8 cellular contexts compared by ENCODE assay signal in genomic region chr4:153467154-153467896, GRCh38. TPM values are rescaled to one million over a fixed set of nuclear protein-coding genes. Genes with fewer than 3 reads are reported as not detected.
DNase-seq lines count a peak whose midpoint lies in the region; ATAC-seq and TF ChIP-seq lines count a peak whose summit lies in the region.

No MANE protein-coding gene starts in this region.

- dilution Hi-C loops in IMR-90 (cut with HindIII; ENCODE audit: low sequenced_read_pairs, unreplicated experiment) = no loop called here

- no peak overlapping the region for H2BK20ac ChIP-seq in IMR-90 (ENCODE audit: low read depth, low read length)

- peak; percentile 96 for DNase-seq in GM12865 (ENCODE audit: low read depth)
- no peak for DNase-seq in IMR-90
- peak; percentile 27 for DNase-seq in central memory CD4-positive, alpha-beta T cell
- DNase-seq in left lung = peak; percentile 88 to 93
- DNase-seq in stimulated activated CD8-positive, alpha-beta memory T cell treated with anti-CD3 and anti-CD28 coated beads, Interleukin-4, amount 100 ng/mL, for 48 hours = peak; percentile 64
- DNase-seq in H4 (ENCODE audit: low spot score) = no peak

- no peak overlapping the region for H3K18ac ChIP-seq in IMR-90 (ENCODE audit: low read depth, low read length)

- peak overlapping the region; percentile 30 for H3K4ac ChIP-seq in IMR-90 (ENCODE audit: low read depth, low read length)

- peaks cover 16% of the 10 kb centered on the region for H3K36me3 Mint-ChIP-seq in T-helper 1 cell treated with Interleukin-12 subunit alpha and Interleukin-12 subunit beta and Interleukin-4 antibody, amounts not matched to agents 30 μg/mL and 1 μg/mL, for 36 hours (ENCODE audit: low read depth)

- H3K27me3 Mint-ChIP-seq in T-helper 1 cell treated with Interleukin-12 subunit alpha and Interleukin-12 subunit beta and Interleukin-4 antibody, amounts not matched to agents 30 μg/mL and 1 μg/mL, for 36 hours (ENCODE audit: low read depth) = no peaks in the 10 kb centered on the region

- no peak overlapping the region for H4K8ac ChIP-seq in IMR-90 (ENCODE audit: low read depth in 2 of 2, low read length in 2 of 2)

- no peak for TF ChIP-seq POLR2A in IMR-90 (IDR thresholded peaks at IDR 0.05; ENCODE audit: low read depth, low read length)

- peak overlapping the region; percentile 25; the same call in 1 of the 2 replicates for H2AK5ac ChIP-seq in IMR-90 (ENCODE audit: low read depth, low read length)

- peaks cover 56% of the 10 kb centered on the region for H3K4me1 Mint-ChIP-seq in T-helper 1 cell treated with Interleukin-12 subunit alpha and Interleukin-12 subunit beta and Interleukin-4 antibody, amounts not matched to agents 30 μg/mL and 1 μg/mL, for 36 hours (ENCODE audit: low read depth)

- peak; percentile 61 for ATAC-seq in GM21717 (IDR thresholded peaks at IDR 0.05; ENCODE audit: unreplicated experiment)
- no peak for ATAC-seq in IMR-90 (ENCODE audit: low read depth)
- ATAC-seq in left lung = peak; percentile 84

- no peak overlapping the region for H2BK15ac ChIP-seq in IMR-90 (ENCODE audit: low read depth, low read length)

- H3K27me3 ChIP-seq in IMR-90 (ENCODE audit: control insufficient read depth, insufficient read depth, low read length) (no peaks in the 10 kb centered on the region), left lung (no peaks in the 10 kb centered on the region)

- H2BK120ac ChIP-seq in IMR-90 (ENCODE audit: low read depth, low read length) = no peak overlapping the region

- H3K9me3 ChIP-seq in IMR-90 (ENCODE audit: control insufficient read depth, insufficient read depth, low read length) = no peaks in the 10 kb centered on the region
- no peaks in the 10 kb centered on the region for H3K9me3 ChIP-seq in left lung

- H3K56ac ChIP-seq in IMR-90 (ENCODE audit: extremely low read depth, insufficient read depth, low read length) = no peak overlapping the region

- no peaks in the 10 kb centered on the region; the same call in 1 of the 2 replicates for H3K9me1 ChIP-seq in IMR-90 (ENCODE audit: insufficient read depth, low read length)

- H3K4me2 ChIP-seq in IMR-90 (ENCODE audit: low read depth, low read length) = peak overlapping the region; percentile 83

- peak overlapping the region; percentile 64 for H3K23ac ChIP-seq in IMR-90 (ENCODE audit: low read depth, low read length)

- peak overlapping the region; percentile 93 for H3K27ac Mint-ChIP-seq in T-helper 1 cell treated with Interleukin-12 subunit alpha and Interleukin-12 subunit beta and Interleukin-4 antibody, amounts not matched to agents 30 μg/mL and 1 μg/mL, for 36 hours

- no peak for TF ChIP-seq RAD21 in IMR-90 (IDR thresholded peaks at IDR 0.05; ENCODE audit: low read length)

- peak overlapping the region; percentile 98 for H2AFZ ChIP-seq in IMR-90 (replicated peaks; ENCODE audit: low read length, poor library complexity)

- no peak overlapping the region for H3K27ac ChIP-seq in IMR-90 (ENCODE audit: insufficient read depth, low read length)
- peak overlapping the region; percentile 82 to 95 for H3K27ac ChIP-seq in left lung

- peak overlapping the region; percentile 92 for H3K4me3 Mint-ChIP-seq in T-helper 1 cell treated with Interleukin-12 subunit alpha and Interleukin-12 subunit beta and Interleukin-4 antibody, amounts not matched to agents 30 μg/mL and 1 μg/mL, for 36 hours

- H3K36me3 ChIP-seq in IMR-90 (ENCODE audit: control insufficient read depth, insufficient read depth, low read length) (no peaks in the 10 kb centered on the region), left lung (no peaks in the 10 kb centered on the region)

- H4K91ac ChIP-seq in IMR-90 (ENCODE audit: insufficient read depth, low read depth, low read length) = peak overlapping the region; percentile 40

- CTCF ChIA-PET in IMR-90 (lab: Yijun Ruan, JAX) = interaction anchor here (0.6 to 1.9 kb wide), 7 partner anchors 28 to 1800 kb away, joined by 3 to 7 read pairs (median 4); no protein-coding TSS in a partner anchor

- POLR2A ChIA-PET in IMR-90 (lab: Charles Lee; ENCODE audit: unreplicated experiment) = no interaction called here

- intact Hi-C loops in IMR-90 (cut with micrococcal nuclease) = loop anchor here (10.0 kb wide), 2 partner anchors 243 to 323 kb away; no protein-coding TSS in a partner anchor
- intact Hi-C loops in left lung (cut with DNase I) = no loop called here

- H3K9me3 Mint-ChIP-seq in T-helper 1 cell treated with Interleukin-12 subunit alpha and Interleukin-12 subunit beta and Interleukin-4 antibody, amounts not matched to agents 30 μg/mL and 1 μg/mL, for 36 hours = no peaks in the 10 kb centered on the region

- H3K4me1 ChIP-seq in IMR-90 (ENCODE audit: control insufficient read depth, insufficient read depth, low read length) = peaks cover 2% of the 10 kb centered on the region; the same call in 1 of the 2 replicates
- peaks cover 3 to 64% of the 10 kb centered on the region in 2 donors for H3K4me1 ChIP-seq in left lung

- H3K9ac ChIP-seq in IMR-90 (ENCODE audit: low read depth, low read length) = peak overlapping the region; percentile 81

- WGBS in IMR-90 (ENCODE audit: extremely low coverage in 2 of 2, insufficient read length in 1 of 2), 2 experiments = 0% methylated on average over 5 of the region's 28 CpGs; no CpG with 5 or more reads in 1 of the 2 experiments

- peak overlapping the region; percentile 87 for H2AK9ac ChIP-seq in IMR-90 (replicated peaks; ENCODE audit: low read depth, low read length, poor library complexity)

- peak overlapping the region; percentile 37; the same call in 1 of the 2 replicates for H3K14ac ChIP-seq in IMR-90 (replicated peaks; ENCODE audit: low read depth, low read length)

- peaks cover 8 to 36% of the 10 kb centered on the region in 2 experiments for H3K79me1 ChIP-seq in IMR-90 (ENCODE audit: low read depth in 1 of 2, low read length in 2 of 2)

- TF ChIP-seq CTCF in GM12865 (IDR thresholded peaks at IDR 0.05; ENCODE audit: insufficient read depth, low read depth, low read length, missing control alignments) (no peak), IMR-90 (conservative IDR thresholded peaks at IDR 0.05; ENCODE audit: low read depth, low read length) (no peak), left lung (IDR thresholded peaks at IDR 0.05) (no peak)

- in situ Hi-C loops in IMR-90 (cut with MboI; ENCODE audit: low sequenced_read_pairs) = no loop called here

- no peak overlapping the region for H4K5ac ChIP-seq in IMR-90 (ENCODE audit: low read depth, low read length)

- peaks cover 3% of the 10 kb centered on the region; the same call in 1 of the 2 replicates for H4K20me1 ChIP-seq in IMR-90 (ENCODE audit: insufficient read depth, low read length)

- H2BK5ac ChIP-seq in IMR-90 (ENCODE audit: low read depth, low read length, poor library complexity, severe bottlenecking) = no peak overlapping the region

- BruUV-seq in IMR-90 (replicated peaks; lab: Mats Ljungman, UMichigan) = no TSS peak

- H3K4me3 ChIP-seq in GM12865 (ENCODE audit: low read depth, low read length) (peak overlapping the region; percentile 86), IMR-90 (ENCODE audit: insufficient read depth, low read depth, low read length) (peak overlapping the region; percentile 96), left lung (peak overlapping the region; percentile 89 to 92)

TF ChIP-seq in IMR-90, 13 proteins besides CTCF, POLR2A, EP300 and RAD21:
- TF ChIP-seq MXI1 (IDR thresholded peaks at IDR 0.05; ENCODE audit: borderline replicate concordance, low read depth, low read length) = 0 out of 2 replicates have a peak, but pooled peaks have one; percentile 3
- TF ChIP-seq USF2 (IDR thresholded peaks at IDR 0.05; ENCODE audit: low read depth, low read length) = no peak

RNA-seq across cellular contexts. Expression of gene TMEM131L, which starts 1.2 kb away (rescaled TPM):
- 16.1 and 23.8 TPM in 2 replicates for total RNA-seq in IMR-90 (2012; rRNA removed)
- 8.2 and 8.4 TPM in 2 replicates for polyA plus RNA-seq in IMR-90 (2012; rRNA removed)
- polyA plus RNA-seq in IMR-90 (2012; cell fraction: cytosol; rRNA removed) = 3.9 and 4.9 TPM in 2 replicates
- 10.1 and 26.3 TPM in 2 replicates for polyA plus RNA-seq in IMR-90 (2012; cell fraction: nucleus; rRNA removed; ENCODE audit: low replicate concordance)
- 10 to 100 TPM; 17.6 to 20.2 TPM for total RNA-seq in left lung
- total RNA-seq in H4 (2014; rRNA removed; shearing (Covaris generic)) = 13.5 and 14.2 TPM in 2 replicates

Comparison
In these comparisons a context has a peak if more than half of its experiments do, and no peak if none do; other contexts are left out.
1. DNase-seq: peak in GM12865 (single experiment), central memory CD4-positive, alpha-beta T cell (single experiment), left lung (2 of 2) and stimulated activated CD8-positive, alpha-beta memory T cell treated with anti-CD3 and anti-CD28 coated beads, Interleukin-4, amount 100 ng/mL, for 48 hours (single experiment); none in IMR-90 (single experiment) and H4 (single experiment).
2. Peak in every context shown above with its lines, with median percentiles within 50 percentile points of each other: H3K4me3 ChIP-seq.